Comparison of ENCODE assay signal across 15 cellular contexts in the genomic region with DNA sequence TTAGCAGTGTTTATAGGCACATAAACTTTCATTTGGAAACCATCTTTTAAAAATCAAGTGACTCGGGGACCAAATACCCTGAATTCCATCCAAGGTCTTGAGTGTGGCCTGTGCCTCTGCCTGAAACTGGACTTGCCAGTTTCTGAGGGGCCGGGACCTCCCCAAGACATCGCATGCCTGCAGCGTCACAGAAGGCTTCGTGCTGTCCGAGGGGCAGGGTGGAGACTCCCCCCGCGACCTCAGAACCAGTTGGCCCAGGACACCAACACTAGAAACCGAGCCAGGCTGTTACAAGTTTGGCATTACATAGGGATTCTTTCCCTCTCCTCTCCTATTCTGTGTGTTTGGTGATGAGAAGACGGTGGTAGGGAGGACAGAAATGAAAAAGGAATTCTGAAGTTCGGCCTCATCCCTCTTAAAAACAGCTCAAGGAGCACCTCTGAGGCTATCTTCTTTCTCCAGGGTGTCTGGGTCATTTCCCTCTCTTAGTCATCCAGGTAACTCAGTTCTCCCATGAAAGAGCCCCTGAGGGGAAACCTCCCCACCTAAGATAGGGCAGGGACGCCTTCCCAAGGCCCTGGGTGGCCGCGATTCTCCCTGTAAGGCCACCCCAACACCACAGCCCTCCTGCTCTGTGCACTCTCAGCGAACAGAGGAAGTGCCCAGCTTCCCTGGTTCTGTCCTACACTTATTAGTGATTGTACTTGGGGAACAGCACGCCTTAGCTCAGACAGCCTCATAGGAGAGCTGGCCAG.
DNase-seq lines count a peak whose midpoint lies in the region; ATAC-seq, FAIRE-seq and TF ChIP-seq lines count a peak whose summit lies in the region.
"Had no signal": no experiment of that assay in that cellular context is flagged by ENCODE, and none has a peak within 500 bp of the region (broad histone marks: within the 10 kb centered on the region; RNA-seq: fewer than 3 reads in every experiment).

No MANE protein-coding gene starts in this region.

- no peak overlapping the region for H2AFZ ChIP-seq in keratinocyte (ENCODE audit: control insufficient read depth, low read length)

- FAIRE-seq in keratinocyte (lab: Jason Lieb, UNC) (no peak), small intestine (lab: Jason Lieb, UNC) (no peak)
- FAIRE-seq: frontal cortex, H1 had no signal

- H3K27me3 ChIP-seq in keratinocyte (ENCODE audit: control insufficient read depth, extremely low read depth, insufficient read depth, low read length) (no peaks in the 10 kb centered on the region), heart left ventricle (peaks cover 0 to 9% (median 0%) of the 10 kb centered on the region in 9 donors), stomach (no peaks in the 10 kb centered on the region), small intestine (ENCODE audit: control insufficient read depth in 2 of 2, insufficient read depth in 2 of 2, low read length in 2 of 2) (no peaks in the 10 kb centered on the region)

- H3K4me2 ChIP-seq in keratinocyte (ENCODE audit: control insufficient read depth, extremely low read depth, insufficient read depth, low read depth, low read length): peak overlapping the region; percentile 44

- peaks cover 25% of the 10 kb centered on the region for H3K36me3 Mint-ChIP-seq in activated naive CD4-positive, alpha-beta T cell treated with anti-CD3 and anti-CD28 coated beads, Interleukin-2, amount 50 U/mL, for 24 hours
- peaks cover 59% of the 10 kb centered on the region for H3K36me3 Mint-ChIP-seq in activated T-helper 2 cell treated with anti-CD3 and anti-CD28 coated beads, Interferon-gamma antibody, Interleukin-2, Interleukin-4, amounts not matched to agents 10 μg/mL and 5 μg/mL and 100 μg/mL, durations not matched to agents 14 hours and 24 hours and 36 hours (ENCODE audit: low read depth)

- TF ChIP-seq POLR2A in heart left ventricle (IDR thresholded peaks at IDR 0.05): no peak
- no peak for TF ChIP-seq POLR2A in stomach (IDR thresholded peaks at IDR 0.05)

- H3K4me1 ChIP-seq in keratinocyte (ENCODE audit: control insufficient read depth, extremely low read depth, insufficient read depth, low read length): peaks cover 17% of the 10 kb centered on the region
- peaks cover 0 to 8% (median 0%) of the 10 kb centered on the region in 12 donors for H3K4me1 ChIP-seq in heart left ventricle
- H3K4me1 ChIP-seq in stomach: peaks cover 0 to 7% (median 0%) of the 10 kb centered on the region in 4 donors
- peaks cover 0 to 6% of the 10 kb centered on the region in 2 donors for H3K4me1 ChIP-seq in small intestine (ENCODE audit: control insufficient read depth in 2 of 2, insufficient read depth in 1 of 2, low read depth in 1 of 2, low read length in 1 of 2)

- H3K79me2 ChIP-seq in keratinocyte (ENCODE audit: control insufficient read depth, insufficient read depth, low read length): peaks cover 49% of the 10 kb centered on the region

- no peak for TF ChIP-seq EP300 in stomach (IDR thresholded peaks at IDR 0.05)

- H3K4me1 Mint-ChIP-seq in activated naive CD4-positive, alpha-beta T cell treated with anti-CD3 and anti-CD28 coated beads, Interleukin-2, amount 50 U/mL, for 24 hours: peaks cover 52% of the 10 kb centered on the region
- H3K4me1 Mint-ChIP-seq in activated T-helper 2 cell treated with anti-CD3 and anti-CD28 coated beads, Interferon-gamma antibody, Interleukin-2, Interleukin-4, amounts not matched to agents 10 μg/mL and 5 μg/mL and 100 μg/mL, durations not matched to agents 14 hours and 24 hours and 36 hours (ENCODE audit: low read depth): peaks cover 41% of the 10 kb centered on the region

- intact Hi-C loops in activated T-helper 2 cell treated with anti-CD3 and anti-CD28 coated beads, Interferon-gamma antibody, Interleukin-2, Interleukin-4, amounts not matched to agents 10 μg/mL and 5 μg/mL and 100 μg/mL, durations not matched to agents 14 hours and 24 hours and 36 hours (cut with micrococcal nuclease): no loop called here
- intact Hi-C loops in heart left ventricle (cut with DNase I) (no loop called here), stomach (cut with DNase I; ENCODE audit: low total_unique reads) (no loop called here)

- no peak for ATAC-seq in heart left ventricle

- H3K9me1 ChIP-seq in keratinocyte (ENCODE audit: control insufficient read depth, extremely low read depth, insufficient read depth, low read length): no peaks in the 10 kb centered on the region

- no peaks in the 10 kb centered on the region for H3K27me3 Mint-ChIP-seq in activated naive CD4-positive, alpha-beta T cell treated with anti-CD3 and anti-CD28 coated beads, Interleukin-2, amount 50 U/mL, for 24 hours
- no peaks in the 10 kb centered on the region for H3K27me3 Mint-ChIP-seq in activated T-helper 2 cell treated with anti-CD3 and anti-CD28 coated beads, Interferon-gamma antibody, Interleukin-2, Interleukin-4, amounts not matched to agents 10 μg/mL and 5 μg/mL and 100 μg/mL, durations not matched to agents 14 hours and 24 hours and 36 hours (ENCODE audit: low read depth)

- no peak for TF ChIP-seq CTCF in keratinocyte (optimal IDR thresholded peaks at IDR 0.05 in 1 of 3, IDR thresholded peaks at IDR 0.05 in 1 of 3, conservative IDR thresholded peaks at IDR 0.05 in 1 of 3; ENCODE audit: extremely low read depth in 1 of 3, insufficient read depth in 2 of 3, low read length in 3 of 3)
- no peak for TF ChIP-seq CTCF in heart left ventricle (IDR thresholded peaks at IDR 0.05)
- no peak for TF ChIP-seq CTCF in stomach (IDR thresholded peaks at IDR 0.05)

- no peaks in the 10 kb centered on the region for H4K20me1 ChIP-seq in keratinocyte (ENCODE audit: control insufficient read depth, extremely low read depth, insufficient read depth, low read length)

- H3K4me3 ChIP-seq in keratinocyte (ENCODE audit: control insufficient read depth in 2 of 3, extremely low read depth in 1 of 3, insufficient read depth in 2 of 3, low read depth in 1 of 3, low read length in 3 of 3) (no peak overlapping the region), heart left ventricle (no peak overlapping the region), stomach (no peak overlapping the region), small intestine (ENCODE audit: low read depth in 1 of 2, low read length in 2 of 2) (no peak overlapping the region)

- H3K9me3 ChIP-seq in keratinocyte (ENCODE audit: control insufficient read depth, low read depth, low read length) (no peaks in the 10 kb centered on the region), heart left ventricle (no peaks in the 10 kb centered on the region), stomach (no peaks in the 10 kb centered on the region), small intestine (ENCODE audit: control insufficient read depth, low read depth) (no peaks in the 10 kb centered on the region)

- WGBS in heart left ventricle, 4 donors: 75 to 86% (median 78%) methylated on average over 16 of the region's 16 CpGs
- 59 to 75% (median 65%) methylated on average over 14 to 16 of the region's 16 CpGs for WGBS in stomach, 5 donors
- 73 to 88% (median 88%) methylated on average over 16 of the region's 16 CpGs for WGBS in small intestine, 3 donors

- H3K27ac Mint-ChIP-seq in activated naive CD4-positive, alpha-beta T cell treated with anti-CD3 and anti-CD28 coated beads, Interleukin-2, amount 50 U/mL, for 24 hours: peak overlapping the region; percentile 97
- H3K27ac Mint-ChIP-seq in activated T-helper 2 cell treated with anti-CD3 and anti-CD28 coated beads, Interferon-gamma antibody, Interleukin-2, Interleukin-4, amounts not matched to agents 10 μg/mL and 5 μg/mL and 100 μg/mL, durations not matched to agents 14 hours and 24 hours and 36 hours: peak overlapping the region; percentile 70

- H3K4me3 Mint-ChIP-seq in activated naive CD4-positive, alpha-beta T cell treated with anti-CD3 and anti-CD28 coated beads, Interleukin-2, amount 50 U/mL, for 24 hours: no peak overlapping the region
- H3K4me3 Mint-ChIP-seq in activated T-helper 2 cell treated with anti-CD3 and anti-CD28 coated beads, Interferon-gamma antibody, Interleukin-2, Interleukin-4, amounts not matched to agents 10 μg/mL and 5 μg/mL and 100 μg/mL, durations not matched to agents 14 hours and 24 hours and 36 hours (ENCODE audit: low read depth): no peak overlapping the region

- H3K9ac ChIP-seq in keratinocyte (ENCODE audit: control insufficient read depth, extremely low read depth, insufficient read depth, low read length): no peak overlapping the region

- no peaks in the 10 kb centered on the region for H3K9me3 Mint-ChIP-seq in activated naive CD4-positive, alpha-beta T cell treated with anti-CD3 and anti-CD28 coated beads, Interleukin-2, amount 50 U/mL, for 24 hours
- H3K9me3 Mint-ChIP-seq in activated T-helper 2 cell treated with anti-CD3 and anti-CD28 coated beads, Interferon-gamma antibody, Interleukin-2, Interleukin-4, amounts not matched to agents 10 μg/mL and 5 μg/mL and 100 μg/mL, durations not matched to agents 14 hours and 24 hours and 36 hours: no peaks in the 10 kb centered on the region

- peaks cover 0 to 7% of the 10 kb centered on the region in 2 experiments for H3K36me3 ChIP-seq in keratinocyte (ENCODE audit: control insufficient read depth in 2 of 2, extremely low read depth in 1 of 2, insufficient read depth in 2 of 2, low read length in 2 of 2)
- H3K36me3 ChIP-seq in heart left ventricle: no peaks in the 10 kb centered on the region
- no peaks in the 10 kb centered on the region for H3K36me3 ChIP-seq in stomach
- no peaks in the 10 kb centered on the region for H3K36me3 ChIP-seq in small intestine (ENCODE audit: control insufficient read depth in 2 of 2, insufficient read depth in 2 of 2, low read length in 2 of 2)

- H3K27ac ChIP-seq in keratinocyte (ENCODE audit: control insufficient read depth, insufficient read depth, low read length) (no peak overlapping the region), heart left ventricle (no peak overlapping the region), stomach (peak overlapping the region in 1 of 5 donors; percentile 20), small intestine (ENCODE audit: low read depth in 1 of 2, low read length in 1 of 2) (no peak overlapping the region)

- dilution Hi-C loops in keratinocyte (cut with MboI; ENCODE audit: extremely low pct_ligation_motif_present, low sequenced_read_pairs): no loop called here

- DNase-seq in activated naive CD4-positive, alpha-beta T cell (lab: John Stamatoyannopoulos, UW): no peak
- DNase-seq in activated T-helper 2 cell treated with anti-CD3 and anti-CD28 coated beads, Interferon-gamma antibody, Interleukin-2, Interleukin-4, amounts not matched to agents 10 μg/mL and 5 μg/mL and 100 μg/mL, durations not matched to agents 14 hours and 24 hours and 36 hours (ENCODE audit: low spot score): no peak
- DNase-seq in keratinocyte (ENCODE audit: low read depth, low spot score) (no peak), heart left ventricle (no peak), DMS114 treated with DMSO at 0.1 percent for 48 hours (lab: John Stamatoyannopoulos, UW; ENCODE audit: unreplicated experiment) (no peak), stomach (no peak), small intestine (no peak)
- DNase-seq: AML-193; effector CD8-positive, alpha-beta T cell; mesenchymal stem cell; SHP77; stimulated activated naive CD4-positive, alpha-beta T cell treated with Interleukin-2 at 50 U/mL for 16 hours had no signal
